Comparison of ENCODE assay signal across 18 cellular contexts in the genomic region with DNA sequence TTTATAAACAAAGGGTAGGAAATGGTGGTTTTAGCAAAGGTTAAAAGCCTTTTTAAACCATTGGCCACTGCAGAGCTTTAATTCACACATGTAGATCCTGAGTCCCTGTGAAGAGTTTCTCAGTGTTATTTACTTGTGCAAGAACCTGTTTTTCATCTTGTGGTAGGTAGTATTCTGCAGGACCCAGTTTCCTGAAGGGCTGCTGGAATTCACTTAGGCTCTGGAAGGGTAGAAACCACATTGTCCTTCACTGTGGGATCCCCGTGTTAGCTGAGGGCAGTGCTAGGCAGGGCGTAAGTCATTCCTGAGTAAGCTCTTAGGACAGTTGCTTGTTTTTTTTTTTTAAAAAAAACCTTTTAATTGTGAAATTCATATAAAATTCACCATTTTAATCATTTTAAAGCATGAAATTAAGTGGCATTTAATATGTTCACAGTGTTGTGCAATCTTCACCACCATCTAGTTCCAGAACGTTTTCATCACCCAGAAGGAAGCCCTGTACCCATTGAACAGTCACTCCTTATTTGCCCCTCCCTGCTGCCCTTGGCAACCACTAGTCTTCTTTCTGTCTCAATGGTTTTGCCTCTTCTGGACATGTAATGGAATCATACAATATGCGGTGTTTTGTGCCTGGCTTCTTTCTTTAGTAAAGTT.
DNase-seq lines count a peak whose midpoint lies in the region; ATAC-seq, FAIRE-seq and TF ChIP-seq lines count a peak whose summit lies in the region.
"Had no signal": no experiment of that assay in that cellular context is flagged by ENCODE, and none has a peak within 500 bp of the region (broad histone marks: within the 10 kb centered on the region; RNA-seq: fewer than 3 reads in every experiment).

No MANE protein-coding gene starts in this region.

- WGBS in smooth muscle cell (ENCODE audit: low lambda C conversion rate): 56% methylated on average over 4 of the region's 4 CpGs

- ATAC-seq in GM18505 (IDR thresholded peaks at IDR 0.05; ENCODE audit: unreplicated experiment): no peak

- TF ChIP-seq CTCF in MCF 10A (IDR thresholded peaks at IDR 0.05; ENCODE audit: unreplicated experiment): no peak
- no peak for TF ChIP-seq CTCF in breast epithelium (IDR thresholded peaks at IDR 0.05)
- no peak for TF ChIP-seq CTCF in smooth muscle cell (IDR thresholded peaks at IDR 0.05; ENCODE audit: borderline replicate concordance, insufficient read depth, poor library complexity, severe bottlenecking)

- peaks cover 37% of the 10 kb centered on the region for H3K4me1 Mint-ChIP-seq in MCF 10A (ENCODE audit: insufficient read depth, unreplicated experiment)

- peaks cover 14% of the 10 kb centered on the region for H3K36me3 Mint-ChIP-seq in MCF 10A (ENCODE audit: insufficient read depth, unreplicated experiment)

- H3K9me3 Mint-ChIP-seq in MCF 10A (ENCODE audit: unreplicated experiment): peaks cover 10% of the 10 kb centered on the region

- H3K27ac ChIP-seq in breast epithelium (no peak overlapping the region), smooth muscle cell (ENCODE audit: low read depth) (peak overlapping the region; percentile 34)
- H3K27ac ChIP-seq: skin epidermis had no signal

- intact Hi-C loops in MCF 10A (cut with micrococcal nuclease) (no loop called here), breast epithelium (cut with DNase I; ENCODE audit: low total_unique reads) (no loop called here)

- H3F3A ChIP-seq in smooth muscle cell (ENCODE audit: low read depth): peaks cover 10% of the 10 kb centered on the region

- H3K36me3 ChIP-seq in breast epithelium (no peaks in the 10 kb centered on the region), smooth muscle cell (ENCODE audit: low read depth) (no peaks in the 10 kb centered on the region)

- DNase-seq in MCF 10A (ENCODE audit: unreplicated experiment) (peak; percentile 57), breast epithelium (ENCODE audit: low spot score in 2 of 2) (no peak), amniotic epithelial cell (ENCODE audit: low read depth) (peak; percentile 93), iris pigment epithelial cell (ENCODE audit: low read depth) (peak; percentile 43), smooth muscle cell (lab: John Stamatoyannopoulos, UW; ENCODE audit: unreplicated experiment) (no peak), GM19239 (ENCODE audit: insufficient read length, low spot score) (no peak), NK-92 (lab: John Stamatoyannopoulos, UW; ENCODE audit: unreplicated experiment) (no peak)
- DNase-seq: activated CD8-positive, alpha-beta memory T cell treated with anti-CD3 and anti-CD28 coated beads for 24 hours; activated effector memory CD4-positive, alpha-beta T cell treated with anti-CD3 and anti-CD28 coated beads, Interleukin-2, amount 50 U/mL, for 16 hours; NCI-H1092; NCI-H2227 treated with DMSO at 0.1 percent for 48 hours; SK-N-SH; stomach had no signal

- no peak for TF ChIP-seq POLR2A in breast epithelium (IDR thresholded peaks at IDR 0.05)
- no peak for TF ChIP-seq POLR2A in GM18505 (IDR thresholded peaks at IDR 0.05; ENCODE audit: borderline replicate concordance, extremely low read depth, insufficient read depth, insufficient read length)

- CTCF ChIA-PET in MCF 10A (lab: Yijun Ruan, JAX): interaction anchor here (0.6 to 1.3 kb wide), 2 partner anchors 10 to 57 kb away, joined by 4 to 5 read pairs; no protein-coding TSS in a partner anchor

- peaks cover 42% of the 10 kb centered on the region for H4K20me1 ChIP-seq in smooth muscle cell (ENCODE audit: low read depth)

- peaks cover 0 to 6% of the 10 kb centered on the region in 2 donors for H3K4me1 ChIP-seq in breast epithelium
- H3K4me1 ChIP-seq in smooth muscle cell (ENCODE audit: low read depth): peaks cover 14% of the 10 kb centered on the region

- no peak for FAIRE-seq in GM19239 (lab: Jason Lieb, UNC)
- FAIRE-seq: G401.6, H54 had no signal

- peak overlapping the region; percentile 84 for H3K27ac Mint-ChIP-seq in MCF 10A (ENCODE audit: low read depth, unreplicated experiment)

- peaks cover 0 to 6% of the 10 kb centered on the region in 2 donors for H3K9me3 ChIP-seq in breast epithelium
- H3K9me3 ChIP-seq in smooth muscle cell (replicated peaks; ENCODE audit: low read depth): no peaks in the 10 kb centered on the region
- H3K9me3 ChIP-seq: stomach had no signal

- H3K4me3 ChIP-seq in breast epithelium (no peak overlapping the region), smooth muscle cell (no peak overlapping the region)
- H3K4me3 ChIP-seq: skin epidermis, stomach had no signal

- no peak overlapping the region for H3K9ac ChIP-seq in smooth muscle cell (ENCODE audit: low read depth)
- H3K9ac ChIP-seq: SK-N-SH had no signal

- H3K79me2 ChIP-seq in smooth muscle cell (ENCODE audit: low read depth): peaks cover 6% of the 10 kb centered on the region

- POLR2A ChIA-PET in MCF 10A (lab: Yijun Ruan, JAX): interaction anchor here (0.6 kb wide), 1 partner anchor 103 kb away, joined by 6 read pairs; no protein-coding TSS in a partner anchor

- no peaks in the 10 kb centered on the region for H3K27me3 ChIP-seq in breast epithelium
- peaks cover 34% of the 10 kb centered on the region for H3K27me3 ChIP-seq in smooth muscle cell (ENCODE audit: low read depth)
- H3K27me3 ChIP-seq: stomach had no signal

- H2AFZ ChIP-seq in smooth muscle cell (ENCODE audit: low read depth): no peak overlapping the region

- no TSS peak for BruUV-seq in MCF 10A (replicated peaks; lab: Mats Ljungman, UMichigan)

- H3K4me3 Mint-ChIP-seq in MCF 10A (ENCODE audit: unreplicated experiment): no peak overlapping the region
- H3K4me3 Mint-ChIP-seq: neural crest cell had no signal

- H3K4me2 ChIP-seq in smooth muscle cell: no peak overlapping the region
- H3K4me2 ChIP-seq: SK-N-SH had no signal

- H3K27me3 Mint-ChIP-seq in MCF 10A (ENCODE audit: insufficient read depth, unreplicated experiment): no peaks in the 10 kb centered on the region

Comparison
In these comparisons a context has a peak if more than half of its experiments do, and no peak if none do; other contexts are left out.
1. DNase-seq: peak in MCF 10A (single experiment), amniotic epithelial cell (single experiment) and iris pigment epithelial cell (single experiment); none in breast epithelium (0 of 2), smooth muscle cell (single experiment), GM19239 (single experiment) and NK-92 (single experiment).